8 cellular contexts compared by ENCODE assay signal in the genomic region with DNA sequence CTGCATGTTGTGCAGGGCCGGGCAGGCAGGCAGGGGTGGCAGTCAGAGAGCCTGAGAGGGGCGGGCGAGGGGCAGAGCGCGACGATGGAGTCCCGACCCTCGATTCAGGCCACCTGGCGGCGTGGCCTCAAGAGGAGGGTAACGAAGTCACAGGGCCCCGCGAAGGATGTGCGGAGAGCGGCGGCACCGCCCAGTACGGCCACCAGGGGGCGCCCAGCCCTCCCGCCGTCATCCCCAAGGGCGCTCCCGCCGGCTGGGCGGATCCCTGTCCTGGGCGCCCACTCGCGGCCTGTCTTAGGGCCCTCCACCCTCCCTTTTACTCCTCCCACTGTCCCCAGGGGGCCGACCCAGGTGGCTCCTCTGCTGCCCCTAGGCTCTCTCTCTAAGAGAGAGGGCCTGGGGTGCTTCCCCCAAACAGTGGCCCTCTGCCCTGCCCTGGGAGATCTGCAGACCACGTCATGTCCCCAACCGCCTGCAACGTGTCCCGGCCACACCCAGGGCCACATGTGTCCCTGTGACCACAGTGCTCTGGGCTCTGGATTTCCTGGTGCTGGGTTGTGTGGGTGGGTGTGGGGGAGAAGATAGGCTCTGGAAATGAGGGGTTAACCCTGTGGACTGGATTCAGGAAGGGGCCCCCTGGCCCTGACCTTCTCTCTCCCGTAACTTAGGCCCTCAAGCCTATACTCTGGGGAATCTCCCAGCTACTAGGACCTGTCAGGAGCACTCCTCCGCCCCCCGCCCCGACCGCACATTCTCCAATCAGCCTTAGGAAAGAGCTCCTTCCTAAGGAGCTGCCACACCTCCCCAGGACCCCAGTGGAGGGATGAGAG. TPM values are rescaled to one million over a fixed set of nuclear protein-coding genes. Genes with fewer than 3 reads are reported as not detected.
DNase-seq lines count a peak whose midpoint lies in the region; ATAC-seq and TF ChIP-seq lines count a peak whose summit lies in the region.

No MANE protein-coding gene starts in this region.

- TF ChIP-seq POLR2A in lower leg skin (IDR thresholded peaks at IDR 0.05): no peak

- peak; percentile 62 for ATAC-seq in HG02973 (IDR thresholded peaks at IDR 0.05; ENCODE audit: unreplicated experiment)

- H3K27ac ChIP-seq in cingulate gyrus (ENCODE audit: low read depth, low read length): peak overlapping the region; percentile 47

- H3K4me3 ChIP-seq in lower leg skin (ENCODE audit: low read depth, poor library complexity, severe bottlenecking): no peak overlapping the region

- DNase-seq in SIG-M5 treated with dmso at 0.1 percent for 504 hours (lab: John Stamatoyannopoulos, UW; ENCODE audit: unreplicated experiment) (peak; percentile 56), SIG-M5 (lab: John Stamatoyannopoulos, UW) (no peak), NCI-H226 (peak; percentile 40), lower leg skin (ENCODE audit: low spot score in 2 of 2) (peak; percentile 54 to 94)
- peak; percentile 90 for DNase-seq in activated CD4-positive, alpha-beta T cell treated with anti-CD3 and anti-CD28 coated beads for 48 hours
- DNase-seq in stimulated activated CD4-positive, alpha-beta T cell treated with anti-CD3 and anti-CD28 coated beads, Interleukin-4, amount 100 ng/mL, for 4 hours: peak; percentile 67 to 81

- intact Hi-C loops in lower leg skin (cut with DNase I; ENCODE audit: low total_unique reads): loop anchor here (5.0 to 10.0 kb wide), 2 partner anchors 49 to 231 kb away; no protein-coding TSS in a partner anchor

- 9 to 13% methylated on average over 31 to 38 of the region's 38 CpGs for WGBS in lower leg skin, 2 donors

- peak in 2 of 3 donors; percentile 94 to 99 for TF ChIP-seq CTCF in lower leg skin (IDR thresholded peaks at IDR 0.05)

RNA-seq across cellular contexts. Expression of a gene that starts 5.9 kb away (rescaled TPM):
- 1 to 10 TPM in 3 of 4 donors, under 1 TPM in 1; 0.52 to 5.9 (median 1.7) TPM for total RNA-seq in lower leg skin

RNA-seq across cellular contexts. Expression of a gene that starts 13.1 kb away (rescaled TPM):
- under 1 TPM in 2 of 4 donors, not detected in 2; 0.15 to 0.26 TPM for total RNA-seq in lower leg skin

RNA-seq across cellular contexts. Expression of a gene that starts 22.3 kb away (rescaled TPM):
- not detected for total RNA-seq in lower leg skin

RNA-seq across cellular contexts. Expression of a gene that starts 25.0 kb away (rescaled TPM):
- 10 to 100 TPM; 31.3 to 74.1 (median 50.9) TPM for total RNA-seq in lower leg skin

RNA-seq across cellular contexts. Expression of a gene that starts 29.6 kb away (rescaled TPM):
- 10 to 100 TPM; 11.0 to 21.1 (median 13.6) TPM for total RNA-seq in lower leg skin
